In the genomic region with DNA sequence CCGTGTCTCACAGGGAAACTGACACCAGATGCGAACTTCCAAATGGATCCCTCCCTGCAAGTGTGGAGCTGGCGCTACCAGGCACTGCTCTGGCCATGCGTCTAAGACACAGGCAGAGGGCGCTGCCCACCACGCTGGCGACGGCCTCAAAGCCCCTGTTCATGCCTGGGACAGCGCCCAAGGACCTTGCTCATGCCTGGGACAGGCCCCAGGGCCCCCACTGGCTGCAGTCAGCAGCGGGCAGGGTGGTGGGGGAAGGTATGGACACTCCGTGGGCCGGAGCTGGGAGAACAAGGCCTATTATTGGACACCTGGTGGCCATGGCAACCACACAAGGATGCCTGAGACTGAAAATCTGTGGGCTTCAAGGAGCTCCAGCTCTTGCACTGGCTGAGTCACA, we compare ENCODE assay signal across 10 cellular contexts. TPM values are rescaled to one million over a fixed set of nuclear protein-coding genes. Genes with fewer than 3 reads are reported as not detected.
DNase-seq lines count a peak whose midpoint lies in the region; ATAC-seq and TF ChIP-seq lines count a peak whose summit lies in the region.
"Had no signal": no experiment of that assay in that cellular context is flagged by ENCODE, and none has a peak within 500 bp of the region (broad histone marks: within the 10 kb centered on the region; RNA-seq: fewer than 3 reads in every experiment).

No MANE protein-coding gene starts in this region.

- no peaks in the 10 kb centered on the region for H3K9me3 Mint-ChIP-seq in CD8-positive, alpha-beta T cell
- no peaks in the 10 kb centered on the region for H3K9me3 Mint-ChIP-seq in activated naive CD8-positive, alpha-beta T cell (ENCODE audit: low read depth)
- H3K9me3 Mint-ChIP-seq: stimulated activated naive CD8-positive, alpha-beta T cell treated with anti-CD3 and anti-CD28 coated beads, Interleukin-15, Interleukin-2, amounts not matched to agents 100 ng/mL and 50 ng/mL, for 24 hours had no signal

- peak; percentile 63 for TF ChIP-seq CTCF in CD8-positive, alpha-beta T cell (IDR thresholded peaks at IDR 0.05)

- CTCF ChIA-PET in CD8-positive, alpha-beta T cell (lab: Charles Lee), result interaction anchor here (0.6 to 3.5 kb wide), 23 partner anchors 9 to 130 kb away, joined by 3 to 71 read pairs (median 5); partner anchors contain the start of genes FLYWCH1, FLYWCH2, PAQR4 and ZG16B

- H3K27me3 ChIP-seq in CD8-positive, alpha-beta T cell (ENCODE audit: insufficient read depth, low read length), result no peaks in the 10 kb centered on the region
- H3K27me3 ChIP-seq in HAP-1 (ENCODE audit: low read depth), result no peaks in the 10 kb centered on the region

- no peaks in the 10 kb centered on the region for H3K36me3 Mint-ChIP-seq in CD8-positive, alpha-beta T cell
- H3K36me3 Mint-ChIP-seq in activated naive CD8-positive, alpha-beta T cell, result no peaks in the 10 kb centered on the region

- no peak overlapping the region for H3K4me3 Mint-ChIP-seq in CD8-positive, alpha-beta T cell
- H3K4me3 Mint-ChIP-seq in activated naive CD8-positive, alpha-beta T cell, result no peak overlapping the region
- H3K4me3 Mint-ChIP-seq: stimulated activated naive CD8-positive, alpha-beta T cell treated with anti-CD3 and anti-CD28 coated beads, Interleukin-15, Interleukin-2, amounts not matched to agents 100 ng/mL and 50 ng/mL, for 24 hours had no signal

- no peak overlapping the region for H3K4me3 ChIP-seq in CD8-positive, alpha-beta T cell (ENCODE audit: low read depth, low read length)
- no peak overlapping the region for H3K4me3 ChIP-seq in HAP-1
- H3K4me3 ChIP-seq: SK-N-MC had no signal

- H3K36me3 ChIP-seq in CD8-positive, alpha-beta T cell (ENCODE audit: insufficient read depth, low read length), result no peaks in the 10 kb centered on the region
- no peaks in the 10 kb centered on the region for H3K36me3 ChIP-seq in HAP-1 (replicated peaks)

- peak overlapping the region; percentile 64 for H3K27ac Mint-ChIP-seq in CD8-positive, alpha-beta T cell
- peak overlapping the region; percentile 22 for H3K27ac Mint-ChIP-seq in activated naive CD8-positive, alpha-beta T cell
- H3K27ac Mint-ChIP-seq: stimulated activated naive CD8-positive, alpha-beta T cell treated with anti-CD3 and anti-CD28 coated beads, Interleukin-15, Interleukin-2, amounts not matched to agents 100 ng/mL and 50 ng/mL, for 24 hours had no signal

- no peak overlapping the region for H3K27ac ChIP-seq in CD8-positive, alpha-beta T cell (ENCODE audit: low read depth, low read length)
- H3K27ac ChIP-seq: SK-N-MC had no signal

- peaks cover 35% of the 10 kb centered on the region for H3K4me1 Mint-ChIP-seq in CD8-positive, alpha-beta T cell (ENCODE audit: low read depth)
- peaks cover 40% of the 10 kb centered on the region for H3K4me1 Mint-ChIP-seq in activated naive CD8-positive, alpha-beta T cell (ENCODE audit: low read depth)

- peaks cover 49% of the 10 kb centered on the region for H3K4me1 ChIP-seq in CD8-positive, alpha-beta T cell (ENCODE audit: insufficient read depth, low read length)
- H3K4me1 ChIP-seq in HAP-1, result peaks cover 9% of the 10 kb centered on the region

- in situ Hi-C loops in HAP-1 (cut with MboI; ENCODE audit: low sequenced_read_pairs), result no loop called here

- peak; percentile 34 to 73 (median 55) for DNase-seq in CD8-positive, alpha-beta T cell
- DNase-seq in HAP-1 (ENCODE audit: low spot score in 2 of 2) (peak; percentile 28 to 78), SHP77 (lab: John Stamatoyannopoulos, UW) (peak; percentile 51 to 59), Right ventricle myocardium superior (peak; percentile 71), posterior vena cava (ENCODE audit: low spot score) (peak; percentile 87), cortex of kidney (lab: John Stamatoyannopoulos, UW) (no peak), ureter (ENCODE audit: low spot score) (no peak)

- POLR2A ChIA-PET in CD8-positive, alpha-beta T cell (lab: Charles Lee), result interaction anchor here (2.2 kb wide), 1 partner anchor 29 kb away, joined by 12 read pairs; no protein-coding TSS in a partner anchor

- intact Hi-C loops in CD8-positive, alpha-beta T cell (cut with DNase I, micrococcal nuclease), result loop anchor here (1.0 to 2.0 kb wide), 5 partner anchors 29 to 88 kb away; no protein-coding TSS in a partner anchor
- intact Hi-C loops in Right ventricle myocardium superior (cut with DNase I) (no loop called here), posterior vena cava (cut with DNase I) (no loop called here)

- ATAC-seq in CD8-positive, alpha-beta T cell, result peak; percentile 76
- ATAC-seq in Right ventricle myocardium superior (ENCODE audit: poor library complexity), result peak; percentile 87

- peaks cover 10% of the 10 kb centered on the region for H3K27me3 Mint-ChIP-seq in CD8-positive, alpha-beta T cell (ENCODE audit: low read depth)
- no peaks in the 10 kb centered on the region for H3K27me3 Mint-ChIP-seq in activated naive CD8-positive, alpha-beta T cell
- H3K27me3 Mint-ChIP-seq: stimulated activated naive CD8-positive, alpha-beta T cell treated with anti-CD3 and anti-CD28 coated beads, Interleukin-15, Interleukin-2, amounts not matched to agents 100 ng/mL and 50 ng/mL, for 24 hours had no signal

- no peaks in the 10 kb centered on the region for H3K9me3 ChIP-seq in CD8-positive, alpha-beta T cell (ENCODE audit: low read length)
- H3K9me3 ChIP-seq in HAP-1, result peaks cover 5% of the 10 kb centered on the region; the same call in 1 of the 2 replicates

RNA-seq across cellular contexts. Expression of gene ZG16B, which starts 8.8 kb away (rescaled TPM):
- total RNA-seq in CD8-positive, alpha-beta T cell, result not detected
- total RNA-seq in Right ventricle myocardium superior (not detected), posterior vena cava (not detected), ureter (31.8 TPM)

RNA-seq across cellular contexts. Expression of gene PRSS22, which starts 19.0 kb away (rescaled TPM):
- total RNA-seq in CD8-positive, alpha-beta T cell, result 1 to 10 TPM; 2.1 to 2.4 TPM
- total RNA-seq in Right ventricle myocardium superior, result not detected
- total RNA-seq in posterior vena cava, result not detected
- 41.2 TPM for total RNA-seq in ureter

RNA-seq across cellular contexts. Expression of gene PRSS21, which starts 21.9 kb away (rescaled TPM):
- 1 to 10 TPM; 1.4 to 2.5 TPM for total RNA-seq in CD8-positive, alpha-beta T cell
- total RNA-seq in Right ventricle myocardium superior (not detected), posterior vena cava (not detected), ureter (1.3 TPM)

RNA-seq across cellular contexts. Expression of gene PRSS41, which starts 40.7 kb away (rescaled TPM):
- total RNA-seq in CD8-positive, alpha-beta T cell, result not detected
- not detected for total RNA-seq in Right ventricle myocardium superior
- total RNA-seq in posterior vena cava, result not detected
- not detected for total RNA-seq in ureter

RNA-seq across cellular contexts. Expression of gene FLYWCH2, which starts 44.1 kb away (rescaled TPM):
- total RNA-seq in CD8-positive, alpha-beta T cell, result 10 to 100 TPM in 1 of 2 experiments, 1 to 10 TPM in 1; 9.3 to 10.9 TPM
- total RNA-seq in Right ventricle myocardium superior, result 27.9 TPM
- 10 to 100 TPM; 16.0 to 17.6 TPM for total RNA-seq in posterior vena cava
- total RNA-seq in ureter, result 23.5 TPM

Comparison
In these comparisons a context has a peak if more than half of its experiments do, and no peak if none do; other contexts are left out.
1. DNase-seq: peak in CD8-positive, alpha-beta T cell (7 of 7), HAP-1 (2 of 2), SHP77 (2 of 2), Right ventricle myocardium superior (single experiment) and posterior vena cava (single experiment); none in cortex of kidney (single experiment) and ureter (single experiment).
2. RNA of gene ZG16B, which starts 8.8 kb away (total RNA-seq): 31.8 TPM in ureter (single experiment); not detected in posterior vena cava, not detected in CD8-positive, alpha-beta T cell and not detected in Right ventricle myocardium superior (single experiment); every median in the first group is over 10 times any median in the second.
3. RNA of gene PRSS22, which starts 19.0 kb away (total RNA-seq): 41.2 TPM in ureter (single experiment); 2.1 to 2.4 TPM in CD8-positive, alpha-beta T cell, not detected in Right ventricle myocardium superior (single experiment) and not detected in posterior vena cava; every median in the first group is over 10 times any median in the second.
4. intact Hi-C loops: an anchor here in CD8-positive, alpha-beta T cell (1.0 to 2.0 kb wide); none called in Right ventricle myocardium superior and posterior vena cava.